In genomic region chr12:123045678-123046077, GRCh38 we compare ENCODE assay signal across 16 cellular contexts.
DNase-seq lines count a peak whose midpoint lies in the region; ATAC-seq and TF ChIP-seq lines count a peak whose summit lies in the region.
"Had no signal": no experiment of that assay in that cellular context is flagged by ENCODE, and none has a peak within 500 bp of the region (broad histone marks: within the 10 kb centered on the region; RNA-seq: fewer than 3 reads in every experiment).

No MANE protein-coding gene starts in this region.

- H3K9me3 ChIP-seq in neuronal stem cell (replicated peaks in 1 of 2; ENCODE audit: control insufficient read depth in 2 of 2, insufficient read depth in 1 of 2, low read depth in 1 of 2, low read length in 2 of 2) (no peaks in the 10 kb centered on the region), colonic mucosa (no peaks in the 10 kb centered on the region)
- H3K9me3 ChIP-seq: SJSA1 had no signal

- no peak overlapping the region for H3K4me3 Mint-ChIP-seq in chondrocyte (ENCODE audit: unreplicated experiment)
- H3K4me3 Mint-ChIP-seq: B cell; CD8-positive, alpha-beta memory T cell had no signal

- no peak overlapping the region for H3K27ac ChIP-seq in neuronal stem cell (replicated peaks; ENCODE audit: low read length)
- H3K27ac ChIP-seq in temporal lobe (ENCODE audit: low read depth, low read length) = peak overlapping the region; percentile 36
- no peak overlapping the region for H3K27ac ChIP-seq in colonic mucosa
- H3K27ac ChIP-seq: SJSA1 had no signal

- no peak overlapping the region for H3K4me3 ChIP-seq in neuronal stem cell (ENCODE audit: low read length in 2 of 2)
- no peak overlapping the region for H3K4me3 ChIP-seq in colonic mucosa
- H3K4me3 ChIP-seq: SJSA1 had no signal

- H3K27me3 Mint-ChIP-seq in chondrocyte (ENCODE audit: low read depth) = no peaks in the 10 kb centered on the region
- H3K27me3 Mint-ChIP-seq: B cell had no signal

- intact Hi-C loops in colonic mucosa (cut with DNase I) = no loop called here

- H3K27ac Mint-ChIP-seq in chondrocyte (ENCODE audit: unreplicated experiment) = no peak overlapping the region
- H3K27ac Mint-ChIP-seq in activated naive CD4-positive, alpha-beta T cell treated with anti-CD3 and anti-CD28 coated beads, Interleukin-2, amount 50 U/mL, for 72 hours = no peak overlapping the region
- H3K27ac Mint-ChIP-seq: B cell had no signal

- H3K4me1 Mint-ChIP-seq in chondrocyte (ENCODE audit: low read depth) = peaks cover 19% of the 10 kb centered on the region

- H3K4me2 ChIP-seq in neuronal stem cell (ENCODE audit: insufficient read depth, low read length, poor library complexity, severe bottlenecking) = no peak overlapping the region

- no peaks in the 10 kb centered on the region for H3K27me3 ChIP-seq in neuronal stem cell (ENCODE audit: control insufficient read depth in 3 of 3, insufficient read depth in 3 of 3, low read depth in 1 of 3, low read length in 3 of 3)
- no peaks in the 10 kb centered on the region for H3K27me3 ChIP-seq in colonic mucosa

- ATAC-seq in activated naive CD4-positive, alpha-beta T cell treated with anti-CD3 and anti-CD28 coated beads, Interleukin-2, amount 50 U/mL, for 72 hours = no peak

- no peak overlapping the region for H2BK5ac ChIP-seq in neuronal stem cell (ENCODE audit: low read length)

- DNase-seq in GM10248 (ENCODE audit: extremely low spot score) (no peak), chondrocyte (ENCODE audit: low spot score) (peak; percentile 59), neuronal stem cell (ENCODE audit: low spot score) (no peak), colonic mucosa (no peak), activated gamma-delta T cell (lab: John Stamatoyannopoulos, UW) (no peak)
- DNase-seq in activated naive CD4-positive, alpha-beta T cell treated with anti-CD3 and anti-CD28 coated beads, Interleukin-2, amount 50 U/mL, for 72 hours (ENCODE audit: low spot score in 2 of 2) = no peak
- DNase-seq: CD8-positive, alpha-beta memory T cell; DMS79; GOT3; NCI-H2029; NCI-H2171; NK-92 treated with Interleukin-12 subunit alpha and Interleukin-12 subunit beta, amount 100 ng/mL, for 24 hours; RPMI8226 had no signal

- no peak overlapping the region for H4K8ac ChIP-seq in neuronal stem cell (ENCODE audit: low read depth, low read length)

- H2BK12ac ChIP-seq in neuronal stem cell (ENCODE audit: low read length) = no peak overlapping the region

- H2BK120ac ChIP-seq in neuronal stem cell (ENCODE audit: low read depth, low read length) = no peak overlapping the region

- peak overlapping the region; percentile 73 for H2BK15ac ChIP-seq in neuronal stem cell (ENCODE audit: low read length)

- no peak overlapping the region for H3K14ac ChIP-seq in neuronal stem cell (ENCODE audit: low read length)

- WGBS in neuronal stem cell (ENCODE audit: extremely low coverage in 2 of 2, insufficient read length in 2 of 2, insufficient replicate concordance in 1 of 2), 2 donors = no CpG with 5 or more reads among the region's 7 CpGs

- POLR2A ChIA-PET in GM10248 (lab: Yijun Ruan, JAX) = no interaction called here

- H4K91ac ChIP-seq in neuronal stem cell (ENCODE audit: low read depth, low read length, poor library complexity) = no peak overlapping the region

- H2AK5ac ChIP-seq in neuronal stem cell (ENCODE audit: low read depth, low read length) = peak overlapping the region; percentile 54

- no peak overlapping the region for H3K4ac ChIP-seq in neuronal stem cell (ENCODE audit: low read length)

- peak; percentile 8 for TF ChIP-seq CTCF in GM10248 (IDR thresholded peaks at IDR 0.05; ENCODE audit: control extremely low read depth, extremely low read depth, low read depth, missing control alignments)
- TF ChIP-seq CTCF in chondrocyte (IDR thresholded peaks at IDR 0.05) = no peak
- no peak for TF ChIP-seq CTCF in colonic mucosa (IDR thresholded peaks at IDR 0.05)

- H3K9ac ChIP-seq in neuronal stem cell (ENCODE audit: low read depth, low read length, poor library complexity) (no peak overlapping the region), colonic mucosa (ENCODE audit: low read depth in 2 of 2, low read length in 2 of 2) (no peak overlapping the region)

- H3K36me3 ChIP-seq in neuronal stem cell (replicated peaks in 1 of 2; ENCODE audit: control insufficient read depth in 2 of 2, insufficient read depth in 2 of 2, low read length in 2 of 2) (no peaks in the 10 kb centered on the region), colonic mucosa (no peaks in the 10 kb centered on the region)
- H3K36me3 ChIP-seq: SJSA1 had no signal

- CTCF ChIA-PET in GM10248 (lab: Yijun Ruan, JAX) = interaction anchor here (0.9 to 8.4 kb wide), 5 partner anchors 9 to 192 kb away, joined by 3 to 57 read pairs (median 12); no protein-coding TSS in a partner anchor

- peak overlapping the region; percentile 59 for H3K23ac ChIP-seq in neuronal stem cell (ENCODE audit: low read depth, low read length, poor library complexity)

- peaks cover 7 to 10% of the 10 kb centered on the region in 2 donors for H3K4me1 ChIP-seq in neuronal stem cell (ENCODE audit: control insufficient read depth in 2 of 2, insufficient read depth in 1 of 2, low read depth in 1 of 2, low read length in 2 of 2)
- H3K4me1 ChIP-seq in colonic mucosa = peaks cover 4% of the 10 kb centered on the region

- no peak overlapping the region for H2AFZ ChIP-seq in neuronal stem cell (ENCODE audit: low read length)

- no peak overlapping the region for H3K18ac ChIP-seq in neuronal stem cell (ENCODE audit: low read length)

- no peaks in the 10 kb centered on the region for H3K79me1 ChIP-seq in neuronal stem cell (ENCODE audit: low read depth, low read length)

- H3K9me3 Mint-ChIP-seq in chondrocyte (ENCODE audit: low read depth) = no peaks in the 10 kb centered on the region
- no peaks in the 10 kb centered on the region for H3K9me3 Mint-ChIP-seq in activated naive CD4-positive, alpha-beta T cell treated with anti-CD3 and anti-CD28 coated beads, Interleukin-2, amount 50 U/mL, for 72 hours
- H3K9me3 Mint-ChIP-seq: CD8-positive, alpha-beta memory T cell had no signal

- H3K36me3 Mint-ChIP-seq in chondrocyte (ENCODE audit: low read depth) = no peaks in the 10 kb centered on the region
- no peaks in the 10 kb centered on the region for H3K36me3 Mint-ChIP-seq in activated naive CD4-positive, alpha-beta T cell treated with anti-CD3 and anti-CD28 coated beads, Interleukin-2, amount 50 U/mL, for 72 hours
- H3K36me3 Mint-ChIP-seq: CD8-positive, alpha-beta memory T cell had no signal
